24 cellular contexts compared by ENCODE assay signal in genomic region chr12:25940886-25941285, GRCh38.
"Had no signal": no experiment of that assay in that cellular context is flagged by ENCODE, and none has a peak within 500 bp of the region (broad histone marks: within the 10 kb centered on the region; RNA-seq: fewer than 3 reads in every experiment).

No MANE protein-coding gene starts in this region.

- ATAC-seq: left colon; left lung; lower lobe of right lung; natural killer cell; psoas muscle; right lobe of liver; stimulated activated naive CD8-positive, alpha-beta T cell treated with anti-CD3 and anti-CD28 coated beads, Interleukin-15, amount 100 ng/mL, for 72 hours had no signal

- H3K9me3 Mint-ChIP-seq: immature natural killer cell; natural killer cell; nephron progenitor cell; stimulated activated naive CD8-positive, alpha-beta T cell treated with anti-CD3 and anti-CD28 coated beads, Interleukin-15, amount 100 ng/mL, for 72 hours had no signal

- H3K27me3 Mint-ChIP-seq: type B pancreatic cell had no signal

- H3K4me1 Mint-ChIP-seq: immature natural killer cell; natural killer cell; stimulated activated naive CD8-positive, alpha-beta T cell treated with anti-CD3 and anti-CD28 coated beads, Interleukin-15, amount 100 ng/mL, for 72 hours had no signal

- H3K27ac Mint-ChIP-seq: immature natural killer cell, mesothelial cell of epicardium, naive B cell, natural killer cell, nephron progenitor cell, neural progenitor cell, type B pancreatic cell had no signal

- H3K36me3 Mint-ChIP-seq: immature natural killer cell, mesothelial cell of epicardium, naive B cell, natural killer cell, neural progenitor cell had no signal

- DNase-seq: hypothalamus; immature natural killer cell; kidney; left colon; left lung; lower lobe of right lung; mammary epithelial cell; naive B cell; natural killer cell; nephron progenitor cell; occipital lobe; psoas muscle; right lobe of liver; stimulated activated CD4-positive, alpha-beta T cell treated with anti-CD3 and anti-CD28 coated beads, Interleukin-1b, Interleukin-23, amount 100 ng/mL, for 48 hours; stimulated activated CD4-positive, alpha-beta T cell treated with anti-CD3 and anti-CD28 coated beads, Interleukin-2, amount 100 ng/mL, for 48 hours; stimulated activated CD4-positive, alpha-beta T cell treated with anti-CD3 and anti-CD28 coated beads, Interleukin-4, amount 100 ng/mL, for 4 hours; stimulated activated CD8-positive, alpha-beta memory T cell treated with anti-CD3 and anti-CD28 coated beads, Interleukin-4, amount 100 ng/mL, for 48 hours; stimulated activated naive CD4-positive, alpha-beta T cell treated with Interleukin-2 at 50 U/mL for 16 hours; stimulated activated naive CD8-positive, alpha-beta T cell treated with anti-CD3 and anti-CD28 coated beads, Interleukin-15, amount 100 ng/mL, for 72 hours; substantia nigra; uterus had no signal

- H3K4me3 Mint-ChIP-seq: immature natural killer cell; mesothelial cell of epicardium; naive B cell; natural killer cell; nephron progenitor cell; neural progenitor cell; stimulated activated naive CD8-positive, alpha-beta T cell treated with anti-CD3 and anti-CD28 coated beads, Interleukin-15, amount 100 ng/mL, for 72 hours; type B pancreatic cell had no signal
